Comparison of ENCODE assay signal across 17 cellular contexts in the genomic region with DNA sequence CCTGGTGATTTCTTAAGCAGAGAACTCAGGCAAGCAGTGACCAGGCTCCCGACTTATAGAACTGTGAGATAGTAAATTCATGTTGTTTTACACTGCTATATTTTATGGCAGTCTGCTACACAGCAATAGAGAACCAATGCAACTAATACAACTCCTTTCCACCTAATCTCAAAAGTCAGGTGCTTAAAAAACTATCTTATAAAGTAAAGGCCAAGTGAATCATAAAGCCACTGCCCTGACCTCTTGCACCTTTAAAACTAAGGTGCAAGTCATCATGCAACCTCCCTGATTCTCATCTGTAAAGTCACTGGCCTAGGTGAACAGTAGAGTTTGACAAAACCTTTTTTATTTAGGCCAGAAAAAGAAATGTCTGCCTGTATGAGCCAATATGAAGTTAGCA.
DNase-seq lines count a peak whose midpoint lies in the region; ATAC-seq and TF ChIP-seq lines count a peak whose summit lies in the region.
"Had no signal": no experiment of that assay in that cellular context is flagged by ENCODE, and none has a peak within 500 bp of the region (broad histone marks: within the 10 kb centered on the region; RNA-seq: fewer than 3 reads in every experiment).

No MANE protein-coding gene starts in this region.

- H3K79me2 ChIP-seq in parathyroid adenoma: no peaks in the 10 kb centered on the region

- no peaks in the 10 kb centered on the region for H3K27me3 Mint-ChIP-seq in activated naive CD4-positive, alpha-beta T cell treated with anti-CD3 and anti-CD28 coated beads for 36 hours (ENCODE audit: low read depth)
- H3K27me3 Mint-ChIP-seq in activated T-helper 17 cell treated with anti-CD3 and anti-CD28 coated beads, Interleukin-2, amount 50 U/mL, for 72 hours: no peaks in the 10 kb centered on the region

- peak; percentile 83 to 92 for ATAC-seq in activated naive CD4-positive, alpha-beta T cell treated with anti-CD3 and anti-CD28 coated beads, Interleukin-2, amount 50 U/mL, for 72 hours
- ATAC-seq in activated T-helper 17 cell treated with anti-CD3 and anti-CD28 coated beads, Interleukin-2, amount 50 U/mL, for 72 hours (replicated peaks): peak; percentile 83
- ATAC-seq in lower lobe of right lung: no peak

- peak overlapping the region; percentile 80 for H3K27ac ChIP-seq in parathyroid adenoma
- H3K27ac ChIP-seq in lower lobe of right lung: no peak overlapping the region
- H3K27ac ChIP-seq: KMS-11 had no signal

- H2AFZ ChIP-seq in parathyroid adenoma: peak overlapping the region; percentile 53

- no peak for DNase-seq in activated naive CD4-positive, alpha-beta T cell treated with anti-CD3 and anti-CD28 coated beads, Interleukin-2, amount 50 U/mL, for 72 hours (ENCODE audit: low spot score in 2 of 2)
- no peak for DNase-seq in activated naive CD4-positive, alpha-beta T cell treated with anti-CD3 and anti-CD28 coated beads for 36 hours
- DNase-seq in HCEC 1CT (no peak), medulla oblongata (ENCODE audit: extremely low spot score) (no peak), lower lobe of right lung (no peak)
- DNase-seq: DMS 273 treated with DMSO at 0.1 percent for 48 hours; DND-41; H7; MV-4-11; NCI-H1694 treated with DMSO at 0.1 percent for 48 hours; NCI-H748 treated with DMSO at 0.1 percent for 48 hours; NK-92 treated with Interleukin-12 subunit alpha and Interleukin-12 subunit beta, amount 100 ng/mL, for 24 hours; SHP77 treated with DMSO at 0.1 percent for 48 hours had no signal

- no peak overlapping the region for H3K9ac ChIP-seq in parathyroid adenoma
- H3K9ac ChIP-seq: KMS-11 had no signal

- H3K4me2 ChIP-seq in parathyroid adenoma (ENCODE audit: low read length): peak overlapping the region; percentile 21
- H3K4me2 ChIP-seq: KMS-11 had no signal

- H3K4me1 Mint-ChIP-seq in activated naive CD4-positive, alpha-beta T cell treated with anti-CD3 and anti-CD28 coated beads for 36 hours (ENCODE audit: low read depth): peaks cover 34% of the 10 kb centered on the region
- H3K4me1 Mint-ChIP-seq in activated T-helper 17 cell treated with anti-CD3 and anti-CD28 coated beads, Interleukin-2, amount 50 U/mL, for 72 hours: peaks cover 16% of the 10 kb centered on the region

- H3K36me3 ChIP-seq in parathyroid adenoma (ENCODE audit: control insufficient read depth, insufficient read depth, low read length) (no peaks in the 10 kb centered on the region), lower lobe of right lung (no peaks in the 10 kb centered on the region)

- peaks cover 0 to 3% of the 10 kb centered on the region in 2 donors for H3K9me3 Mint-ChIP-seq in activated naive CD4-positive, alpha-beta T cell treated with anti-CD3 and anti-CD28 coated beads, Interleukin-2, amount 50 U/mL, for 72 hours
- peaks cover 2% of the 10 kb centered on the region for H3K9me3 Mint-ChIP-seq in activated naive CD4-positive, alpha-beta T cell treated with anti-CD3 and anti-CD28 coated beads for 36 hours
- no peaks in the 10 kb centered on the region for H3K9me3 Mint-ChIP-seq in activated T-helper 17 cell treated with anti-CD3 and anti-CD28 coated beads, Interleukin-2, amount 50 U/mL, for 72 hours

- peak overlapping the region in 1 of 2 donors; percentile 84 for H3K27ac Mint-ChIP-seq in activated naive CD4-positive, alpha-beta T cell treated with anti-CD3 and anti-CD28 coated beads, Interleukin-2, amount 50 U/mL, for 72 hours
- H3K27ac Mint-ChIP-seq in activated naive CD4-positive, alpha-beta T cell treated with anti-CD3 and anti-CD28 coated beads for 36 hours: no peak overlapping the region
- peak overlapping the region; percentile 73 for H3K27ac Mint-ChIP-seq in activated T-helper 17 cell treated with anti-CD3 and anti-CD28 coated beads, Interleukin-2, amount 50 U/mL, for 72 hours

- intact Hi-C loops in activated naive CD4-positive, alpha-beta T cell treated with anti-CD3 and anti-CD28 coated beads for 36 hours (cut with micrococcal nuclease): loop anchor here (2.0 kb wide), 1 partner anchor 59 kb away; no protein-coding TSS in a partner anchor
- intact Hi-C loops in lower lobe of right lung (cut with DNase I): no loop called here

- no peaks in the 10 kb centered on the region for H3K27me3 ChIP-seq in parathyroid adenoma (ENCODE audit: control insufficient read depth, insufficient read depth, low read length)
- no peaks in the 10 kb centered on the region for H3K27me3 ChIP-seq in lower lobe of right lung (ENCODE audit: low read depth)

- peaks cover 0 to 18% of the 10 kb centered on the region in 2 donors for H3K36me3 Mint-ChIP-seq in activated naive CD4-positive, alpha-beta T cell treated with anti-CD3 and anti-CD28 coated beads, Interleukin-2, amount 50 U/mL, for 72 hours
- H3K36me3 Mint-ChIP-seq in activated naive CD4-positive, alpha-beta T cell treated with anti-CD3 and anti-CD28 coated beads for 36 hours (ENCODE audit: low read depth): no peaks in the 10 kb centered on the region
- H3K36me3 Mint-ChIP-seq in activated T-helper 17 cell treated with anti-CD3 and anti-CD28 coated beads, Interleukin-2, amount 50 U/mL, for 72 hours (ENCODE audit: low read depth): no peaks in the 10 kb centered on the region
- H3K36me3 Mint-ChIP-seq: CD14-positive monocyte had no signal

- H3K4me3 ChIP-seq in parathyroid adenoma (ENCODE audit: low read depth, low read length) (no peak overlapping the region), lower lobe of right lung (no peak overlapping the region)

- H3K4me3 Mint-ChIP-seq in activated naive CD4-positive, alpha-beta T cell treated with anti-CD3 and anti-CD28 coated beads for 36 hours: no peak overlapping the region
- H3K4me3 Mint-ChIP-seq in activated T-helper 17 cell treated with anti-CD3 and anti-CD28 coated beads, Interleukin-2, amount 50 U/mL, for 72 hours: peak overlapping the region; percentile 27
- H3K4me3 Mint-ChIP-seq: CD14-positive monocyte had no signal

- H3K4me1 ChIP-seq in parathyroid adenoma: peaks cover 48% of the 10 kb centered on the region
- H3K4me1 ChIP-seq in lower lobe of right lung: peaks cover 21% of the 10 kb centered on the region

- H3K9me3 ChIP-seq in parathyroid adenoma (ENCODE audit: control insufficient read depth, low read length) (peaks cover 5% of the 10 kb centered on the region), lower lobe of right lung (peaks cover 4% of the 10 kb centered on the region)

- CTCF ChIA-PET in activated naive CD4-positive, alpha-beta T cell treated with anti-CD3 and anti-CD28 coated beads for 36 hours (lab: Charles Lee): interaction anchor here (0.7 to 1.4 kb wide), 2 partner anchors 13 to 370 kb away, joined by 3 to 4 read pairs; no protein-coding TSS in a partner anchor

- no peak for TF ChIP-seq CTCF in parathyroid adenoma (IDR thresholded peaks at IDR 0.05)
- TF ChIP-seq CTCF in lower lobe of right lung (IDR thresholded peaks at IDR 0.05): no peak

Comparison
In these comparisons a context has a peak if more than half of its experiments do, and no peak if none do; other contexts are left out.
1. ATAC-seq: peak in activated naive CD4-positive, alpha-beta T cell treated with anti-CD3 and anti-CD28 coated beads, Interleukin-2, amount 50 U/mL, for 72 hours (2 of 2) and activated T-helper 17 cell treated with anti-CD3 and anti-CD28 coated beads, Interleukin-2, amount 50 U/mL, for 72 hours (single experiment); none in lower lobe of right lung (0 of 2).